In the genomic region with DNA sequence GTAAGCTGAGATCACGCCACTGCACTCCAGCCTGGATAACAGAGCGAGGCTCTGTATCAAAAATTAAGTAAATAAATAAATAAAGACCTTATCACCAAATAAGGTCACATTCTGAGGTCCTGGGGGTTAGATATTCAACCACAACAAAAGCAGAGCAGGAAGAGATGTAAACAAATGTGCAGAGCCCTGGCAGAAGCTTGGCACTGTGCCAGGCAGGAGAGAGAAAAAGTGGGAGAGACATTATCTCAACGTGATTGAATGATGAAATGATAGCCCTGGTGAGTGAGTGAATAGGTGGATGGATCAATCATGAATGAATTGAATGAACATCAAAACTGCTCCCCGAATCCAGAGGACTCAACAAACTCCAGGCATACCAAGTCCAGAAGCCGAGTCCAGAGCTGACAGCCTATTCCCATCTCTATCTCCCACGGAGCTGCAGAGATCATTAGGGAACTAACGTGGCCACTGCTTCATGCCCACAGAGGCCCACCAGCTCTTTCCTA, we compare ENCODE assay signal across 1 cellular context.
TF ChIP-seq lines count a peak whose summit lies in the region.

No MANE protein-coding gene starts in this region.

TF ChIP-seq in WTC11, 78 proteins besides CTCF, POLR2A, EP300 and RAD21 (continued from another document):
- TF ChIP-seq, protein P1, sequence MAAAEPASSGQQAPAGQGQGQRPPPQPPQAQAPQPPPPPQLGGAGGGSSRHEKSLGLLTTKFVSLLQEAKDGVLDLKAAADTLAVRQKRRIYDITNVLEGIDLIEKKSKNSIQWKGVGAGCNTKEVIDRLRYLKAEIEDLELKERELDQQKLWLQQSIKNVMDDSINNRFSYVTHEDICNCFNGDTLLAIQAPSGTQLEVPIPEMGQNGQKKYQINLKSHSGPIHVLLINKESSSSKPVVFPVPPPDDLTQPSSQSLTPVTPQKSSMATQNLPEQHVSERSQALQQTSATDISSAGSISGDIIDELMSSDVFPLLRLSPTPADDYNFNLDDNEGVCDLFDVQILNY (CRISPR knock-in tag; IDR thresholded peaks at IDR 0.05), result no peak
- no peak for TF ChIP-seq ZNF281 (CRISPR knock-in tag; IDR thresholded peaks at IDR 0.05)
- TF ChIP-seq FOXP1 (CRISPR knock-in tag; IDR thresholded peaks at IDR 0.05; ENCODE audit: borderline replicate concordance), result no peak
- TF ChIP-seq, protein P2, sequence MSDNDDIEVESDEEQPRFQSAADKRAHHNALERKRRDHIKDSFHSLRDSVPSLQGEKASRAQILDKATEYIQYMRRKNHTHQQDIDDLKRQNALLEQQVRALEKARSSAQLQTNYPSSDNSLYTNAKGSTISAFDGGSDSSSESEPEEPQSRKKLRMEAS (CRISPR knock-in tag; IDR thresholded peaks at IDR 0.05), result no peak
- TF ChIP-seq TCF7 (CRISPR knock-in tag; IDR thresholded peaks at IDR 0.05; ENCODE audit: low read depth), result no peak
- TF ChIP-seq, protein P3, sequence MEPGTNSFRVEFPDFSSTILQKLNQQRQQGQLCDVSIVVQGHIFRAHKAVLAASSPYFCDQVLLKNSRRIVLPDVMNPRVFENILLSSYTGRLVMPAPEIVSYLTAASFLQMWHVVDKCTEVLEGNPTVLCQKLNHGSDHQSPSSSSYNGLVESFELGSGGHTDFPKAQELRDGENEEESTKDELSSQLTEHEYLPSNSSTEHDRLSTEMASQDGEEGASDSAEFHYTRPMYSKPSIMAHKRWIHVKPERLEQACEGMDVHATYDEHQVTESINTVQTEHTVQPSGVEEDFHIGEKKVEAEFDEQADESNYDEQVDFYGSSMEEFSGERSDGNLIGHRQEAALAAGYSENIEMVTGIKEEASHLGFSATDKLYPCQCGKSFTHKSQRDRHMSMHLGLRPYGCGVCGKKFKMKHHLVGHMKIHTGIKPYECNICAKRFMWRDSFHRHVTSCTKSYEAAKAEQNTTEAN (CRISPR knock-in tag; IDR thresholded peaks at IDR 0.05), result no peak
- TF ChIP-seq ZNF396 (CRISPR knock-in tag; IDR thresholded peaks at IDR 0.05; ENCODE audit: borderline replicate concordance), result no peak
- TF ChIP-seq, protein P4, sequence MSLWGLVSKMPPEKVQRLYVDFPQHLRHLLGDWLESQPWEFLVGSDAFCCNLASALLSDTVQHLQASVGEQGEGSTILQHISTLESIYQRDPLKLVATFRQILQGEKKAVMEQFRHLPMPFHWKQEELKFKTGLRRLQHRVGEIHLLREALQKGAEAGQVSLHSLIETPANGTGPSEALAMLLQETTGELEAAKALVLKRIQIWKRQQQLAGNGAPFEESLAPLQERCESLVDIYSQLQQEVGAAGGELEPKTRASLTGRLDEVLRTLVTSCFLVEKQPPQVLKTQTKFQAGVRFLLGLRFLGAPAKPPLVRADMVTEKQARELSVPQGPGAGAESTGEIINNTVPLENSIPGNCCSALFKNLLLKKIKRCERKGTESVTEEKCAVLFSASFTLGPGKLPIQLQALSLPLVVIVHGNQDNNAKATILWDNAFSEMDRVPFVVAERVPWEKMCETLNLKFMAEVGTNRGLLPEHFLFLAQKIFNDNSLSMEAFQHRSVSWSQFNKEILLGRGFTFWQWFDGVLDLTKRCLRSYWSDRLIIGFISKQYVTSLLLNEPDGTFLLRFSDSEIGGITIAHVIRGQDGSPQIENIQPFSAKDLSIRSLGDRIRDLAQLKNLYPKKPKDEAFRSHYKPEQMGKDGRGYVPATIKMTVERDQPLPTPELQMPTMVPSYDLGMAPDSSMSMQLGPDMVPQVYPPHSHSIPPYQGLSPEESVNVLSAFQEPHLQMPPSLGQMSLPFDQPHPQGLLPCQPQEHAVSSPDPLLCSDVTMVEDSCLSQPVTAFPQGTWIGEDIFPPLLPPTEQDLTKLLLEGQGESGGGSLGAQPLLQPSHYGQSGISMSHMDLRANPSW (CRISPR knock-in tag; conservative IDR thresholded peaks at IDR 0.05; ENCODE audit: low read depth), result no peak
- TF ChIP-seq MXD4 (CRISPR knock-in tag; IDR thresholded peaks at IDR 0.05; ENCODE audit: borderline replicate concordance), result no peak
